Comparison of ENCODE assay signal across 2 cellular contexts in the genomic region with DNA sequence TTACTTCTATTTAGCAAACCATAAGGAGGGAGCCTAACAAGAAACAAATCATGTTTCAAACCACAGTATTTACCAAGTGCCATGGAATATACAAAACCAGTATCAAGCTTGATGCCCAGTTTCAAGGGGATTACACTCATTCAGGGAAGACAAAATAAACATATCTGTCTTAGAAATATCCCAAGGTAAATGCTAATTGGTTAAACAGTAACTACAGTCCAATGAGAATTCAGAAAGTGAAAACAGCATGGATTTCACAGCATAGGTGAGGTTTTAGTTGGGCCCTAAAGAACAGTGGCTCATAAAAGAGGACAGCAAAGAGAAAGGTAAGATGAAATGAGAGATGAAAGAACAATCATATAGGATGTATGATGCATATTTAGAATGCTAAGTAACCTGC.
TF ChIP-seq lines count a peak whose summit lies in the region.

No MANE protein-coding gene starts in this region.

TF ChIP-seq in HepG2, 621 proteins besides CTCF, POLR2A, EP300 and RAD21:
- TF ChIP-seq ZSCAN30 (CRISPR knock-in tag; IDR thresholded peaks at IDR 0.05) (0 out of 2 replicates have a peak, but pooled peaks have one; percentile 63), SOX13 (IDR thresholded peaks at IDR 0.05) (no peak), SOX13 (CRISPR knock-in tag; conservative IDR thresholded peaks at IDR 0.05 in 1 of 2, IDR thresholded peaks at IDR 0.05 in 1 of 2) (peak in 1 of 2 experiments; percentile 7; a peak in 1 of 4 replicates), DNMT3B (CRISPR knock-in tag; conservative IDR thresholded peaks at IDR 0.05) (0 out of 2 replicates have a peak, but pooled peaks have one; percentile 64), FOXP1 (IDR thresholded peaks at IDR 0.05) (no peak), FOXP1 (CRISPR knock-in tag; IDR thresholded peaks at IDR 0.05) (no peak), ZBTB21 (CRISPR knock-in tag; IDR thresholded peaks at IDR 0.05) (no peak), TBP (CRISPR knock-in tag; IDR thresholded peaks at IDR 0.05) (no peak), CREB1 (IDR thresholded peaks at IDR 0.05) (no peak), CREB1 (CRISPR knock-in tag; IDR thresholded peaks at IDR 0.05) (no peak)
- TF ChIP-seq, protein P1, sequence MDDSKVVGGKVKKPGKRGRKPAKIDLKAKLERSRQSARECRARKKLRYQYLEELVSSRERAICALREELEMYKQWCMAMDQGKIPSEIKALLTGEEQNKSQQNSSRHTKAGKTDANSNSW (CRISPR knock-in tag; IDR thresholded peaks at IDR 0.05; ENCODE audit: borderline replicate concordance) = no peak
- TF ChIP-seq, protein P2, sequence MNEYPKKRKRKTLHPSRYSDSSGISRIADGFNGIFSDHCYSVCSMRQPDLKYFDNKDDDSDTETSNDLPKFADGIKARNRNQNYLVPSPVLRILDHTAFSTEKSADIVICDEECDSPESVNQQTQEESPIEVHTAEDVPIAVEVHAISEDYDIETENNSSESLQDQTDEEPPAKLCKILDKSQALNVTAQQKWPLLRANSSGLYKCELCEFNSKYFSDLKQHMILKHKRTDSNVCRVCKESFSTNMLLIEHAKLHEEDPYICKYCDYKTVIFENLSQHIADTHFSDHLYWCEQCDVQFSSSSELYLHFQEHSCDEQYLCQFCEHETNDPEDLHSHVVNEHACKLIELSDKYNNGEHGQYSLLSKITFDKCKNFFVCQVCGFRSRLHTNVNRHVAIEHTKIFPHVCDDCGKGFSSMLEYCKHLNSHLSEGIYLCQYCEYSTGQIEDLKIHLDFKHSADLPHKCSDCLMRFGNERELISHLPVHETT (CRISPR knock-in tag; conservative IDR thresholded peaks at IDR 0.05) = no peak
- TF ChIP-seq, protein P3, sequence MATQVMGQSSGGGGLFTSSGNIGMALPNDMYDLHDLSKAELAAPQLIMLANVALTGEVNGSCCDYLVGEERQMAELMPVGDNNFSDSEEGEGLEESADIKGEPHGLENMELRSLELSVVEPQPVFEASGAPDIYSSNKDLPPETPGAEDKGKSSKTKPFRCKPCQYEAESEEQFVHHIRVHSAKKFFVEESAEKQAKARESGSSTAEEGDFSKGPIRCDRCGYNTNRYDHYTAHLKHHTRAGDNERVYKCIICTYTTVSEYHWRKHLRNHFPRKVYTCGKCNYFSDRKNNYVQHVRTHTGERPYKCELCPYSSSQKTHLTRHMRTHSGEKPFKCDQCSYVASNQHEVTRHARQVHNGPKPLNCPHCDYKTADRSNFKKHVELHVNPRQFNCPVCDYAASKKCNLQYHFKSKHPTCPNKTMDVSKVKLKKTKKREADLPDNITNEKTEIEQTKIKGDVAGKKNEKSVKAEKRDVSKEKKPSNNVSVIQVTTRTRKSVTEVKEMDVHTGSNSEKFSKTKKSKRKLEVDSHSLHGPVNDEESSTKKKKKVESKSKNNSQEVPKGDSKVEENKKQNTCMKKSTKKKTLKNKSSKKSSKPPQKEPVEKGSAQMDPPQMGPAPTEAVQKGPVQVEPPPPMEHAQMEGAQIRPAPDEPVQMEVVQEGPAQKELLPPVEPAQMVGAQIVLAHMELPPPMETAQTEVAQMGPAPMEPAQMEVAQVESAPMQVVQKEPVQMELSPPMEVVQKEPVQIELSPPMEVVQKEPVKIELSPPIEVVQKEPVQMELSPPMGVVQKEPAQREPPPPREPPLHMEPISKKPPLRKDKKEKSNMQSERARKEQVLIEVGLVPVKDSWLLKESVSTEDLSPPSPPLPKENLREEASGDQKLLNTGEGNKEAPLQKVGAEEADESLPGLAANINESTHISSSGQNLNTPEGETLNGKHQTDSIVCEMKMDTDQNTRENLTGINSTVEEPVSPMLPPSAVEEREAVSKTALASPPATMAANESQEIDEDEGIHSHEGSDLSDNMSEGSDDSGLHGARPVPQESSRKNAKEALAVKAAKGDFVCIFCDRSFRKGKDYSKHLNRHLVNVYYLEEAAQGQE (IDR thresholded peaks at IDR 0.05; ENCODE audit: borderline replicate concordance in 1 of 2, low read depth in 1 of 2, low read length in 2 of 2) = no peak
- TF ChIP-seq, protein P4, sequence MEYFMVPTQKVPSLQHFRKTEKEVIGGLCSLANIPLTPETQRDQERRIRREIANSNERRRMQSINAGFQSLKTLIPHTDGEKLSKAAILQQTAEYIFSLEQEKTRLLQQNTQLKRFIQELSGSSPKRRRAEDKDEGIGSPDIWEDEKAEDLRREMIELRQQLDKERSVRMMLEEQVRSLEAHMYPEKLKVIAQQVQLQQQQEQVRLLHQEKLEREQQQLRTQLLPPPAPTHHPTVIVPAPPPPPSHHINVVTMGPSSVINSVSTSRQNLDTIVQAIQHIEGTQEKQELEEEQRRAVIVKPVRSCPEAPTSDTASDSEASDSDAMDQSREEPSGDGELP (IDR thresholded peaks at IDR 0.05; ENCODE audit: borderline replicate concordance, low read depth) = no peak
- TF ChIP-seq, protein P5, sequence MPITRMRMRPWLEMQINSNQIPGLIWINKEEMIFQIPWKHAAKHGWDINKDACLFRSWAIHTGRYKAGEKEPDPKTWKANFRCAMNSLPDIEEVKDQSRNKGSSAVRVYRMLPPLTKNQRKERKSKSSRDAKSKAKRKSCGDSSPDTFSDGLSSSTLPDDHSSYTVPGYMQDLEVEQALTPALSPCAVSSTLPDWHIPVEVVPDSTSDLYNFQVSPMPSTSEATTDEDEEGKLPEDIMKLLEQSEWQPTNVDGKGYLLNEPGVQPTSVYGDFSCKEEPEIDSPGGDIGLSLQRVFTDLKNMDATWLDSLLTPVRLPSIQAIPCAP (CRISPR knock-in tag; IDR thresholded peaks at IDR 0.05; ENCODE audit: low read depth) = no peak

TF ChIP-seq in GM23338, 12 proteins besides CTCF, POLR2A, EP300 and RAD21:
- TF ChIP-seq ZNF331 (CRISPR knock-in tag; IDR thresholded peaks at IDR 0.05; ENCODE audit: low read depth) (no peak), JUNB (IDR thresholded peaks at IDR 0.05; ENCODE audit: unreplicated experiment) (no peak), NANOG (IDR thresholded peaks at IDR 0.05; ENCODE audit: borderline replicate concordance) (no peak), POLR2AphosphoS5 (IDR thresholded peaks at IDR 0.05; ENCODE audit: low read depth) (no peak), STAT1 (IDR thresholded peaks at IDR 0.05; ENCODE audit: unreplicated experiment) (no peak), CREB1 (CRISPR knock-in tag; IDR thresholded peaks at IDR 0.05; ENCODE audit: low read depth) (no peak), ZNF114 (CRISPR knock-in tag; IDR thresholded peaks at IDR 0.05) (no peak), EZH2 (IDR thresholded peaks at IDR 0.05; ENCODE audit: low read depth, unreplicated experiment) (no peak)
- TF ChIP-seq, protein P6, sequence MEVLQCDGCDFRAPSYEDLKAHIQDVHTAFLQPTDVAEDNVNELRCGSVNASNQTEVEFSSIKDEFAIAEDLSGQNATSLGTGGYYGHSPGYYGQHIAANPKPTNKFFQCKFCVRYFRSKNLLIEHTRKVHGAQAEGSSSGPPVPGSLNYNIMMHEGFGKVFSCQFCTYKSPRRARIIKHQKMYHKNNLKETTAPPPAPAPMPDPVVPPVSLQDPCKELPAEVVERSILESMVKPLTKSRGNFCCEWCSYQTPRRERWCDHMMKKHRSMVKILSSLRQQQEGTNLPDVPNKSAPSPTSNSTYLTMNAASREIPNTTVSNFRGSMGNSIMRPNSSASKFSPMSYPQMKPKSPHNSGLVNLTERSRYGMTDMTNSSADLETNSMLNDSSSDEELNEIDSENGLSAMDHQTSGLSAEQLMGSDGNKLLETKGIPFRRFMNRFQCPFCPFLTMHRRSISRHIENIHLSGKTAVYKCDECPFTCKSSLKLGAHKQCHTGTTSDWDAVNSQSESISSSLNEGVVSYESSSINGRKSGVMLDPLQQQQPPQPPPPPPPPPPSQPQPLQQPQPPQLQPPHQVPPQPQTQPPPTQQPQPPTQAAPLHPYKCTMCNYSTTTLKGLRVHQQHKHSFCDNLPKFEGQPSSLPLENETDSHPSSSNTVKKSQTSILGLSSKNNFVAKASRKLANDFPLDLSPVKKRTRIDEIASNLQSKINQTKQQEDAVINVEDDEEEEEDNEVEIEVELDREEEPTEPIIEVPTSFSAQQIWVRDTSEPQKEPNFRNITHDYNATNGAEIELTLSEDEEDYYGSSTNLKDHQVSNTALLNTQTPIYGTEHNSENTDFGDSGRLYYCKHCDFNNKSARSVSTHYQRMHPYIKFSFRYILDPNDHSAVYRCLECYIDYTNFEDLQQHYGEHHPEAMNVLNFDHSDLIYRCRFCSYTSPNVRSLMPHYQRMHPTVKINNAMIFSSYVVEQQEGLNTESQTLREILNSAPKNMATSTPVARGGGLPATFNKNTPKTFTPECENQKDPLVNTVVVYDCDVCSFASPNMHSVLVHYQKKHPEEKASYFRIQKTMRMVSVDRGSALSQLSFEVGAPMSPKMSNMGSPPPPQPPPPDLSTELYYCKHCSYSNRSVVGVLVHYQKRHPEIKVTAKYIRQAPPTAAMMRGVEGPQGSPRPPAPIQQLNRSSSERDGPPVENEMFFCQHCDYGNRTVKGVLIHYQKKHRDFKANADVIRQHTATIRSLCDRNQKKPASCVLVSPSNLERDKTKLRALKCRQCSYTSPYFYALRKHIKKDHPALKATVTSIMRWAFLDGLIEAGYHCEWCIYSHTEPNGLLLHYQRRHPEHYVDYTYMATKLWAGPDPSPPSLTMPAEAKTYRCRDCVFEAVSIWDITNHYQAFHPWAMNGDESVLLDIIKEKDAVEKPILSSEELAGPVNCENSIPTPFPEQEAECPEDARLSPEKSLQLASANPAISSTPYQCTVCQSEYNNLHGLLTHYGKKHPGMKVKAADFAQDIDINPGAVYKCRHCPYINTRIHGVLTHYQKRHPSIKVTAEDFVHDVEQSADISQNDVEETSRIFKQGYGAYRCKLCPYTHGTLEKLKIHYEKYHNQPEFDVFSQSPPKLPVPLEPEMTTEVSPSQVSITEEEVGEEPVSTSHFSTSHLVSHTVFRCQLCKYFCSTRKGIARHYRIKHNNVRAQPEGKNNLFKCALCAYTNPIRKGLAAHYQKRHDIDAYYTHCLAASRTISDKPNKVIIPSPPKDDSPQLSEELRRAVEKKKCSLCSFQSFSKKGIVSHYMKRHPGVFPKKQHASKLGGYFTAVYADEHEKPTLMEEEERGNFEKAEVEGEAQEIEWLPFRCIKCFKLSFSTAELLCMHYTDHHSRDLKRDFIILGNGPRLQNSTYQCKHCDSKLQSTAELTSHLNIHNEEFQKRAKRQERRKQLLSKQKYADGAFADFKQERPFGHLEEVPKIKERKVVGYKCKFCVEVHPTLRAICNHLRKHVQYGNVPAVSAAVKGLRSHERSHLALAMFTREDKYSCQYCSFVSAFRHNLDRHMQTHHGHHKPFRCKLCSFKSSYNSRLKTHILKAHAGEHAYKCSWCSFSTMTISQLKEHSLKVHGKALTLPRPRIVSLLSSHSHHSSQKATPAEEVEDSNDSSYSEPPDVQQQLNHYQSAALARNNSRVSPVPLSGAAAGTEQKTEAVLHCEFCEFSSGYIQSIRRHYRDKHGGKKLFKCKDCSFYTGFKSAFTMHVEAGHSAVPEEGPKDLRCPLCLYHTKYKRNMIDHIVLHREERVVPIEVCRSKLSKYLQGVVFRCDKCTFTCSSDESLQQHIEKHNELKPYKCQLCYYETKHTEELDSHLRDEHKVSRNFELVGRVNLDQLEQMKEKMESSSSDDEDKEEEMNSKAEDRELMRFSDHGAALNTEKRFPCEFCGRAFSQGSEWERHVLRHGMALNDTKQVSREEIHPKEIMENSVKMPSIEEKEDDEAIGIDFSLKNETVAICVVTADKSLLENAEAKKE (CRISPR knock-in tag; IDR thresholded peaks at IDR 0.05) = no peak
- TF ChIP-seq, protein P3 (IDR thresholded peaks at IDR 0.05; ENCODE audit: unreplicated experiment) = no peak
